10 cellular contexts compared by ENCODE assay signal in the genomic region with DNA sequence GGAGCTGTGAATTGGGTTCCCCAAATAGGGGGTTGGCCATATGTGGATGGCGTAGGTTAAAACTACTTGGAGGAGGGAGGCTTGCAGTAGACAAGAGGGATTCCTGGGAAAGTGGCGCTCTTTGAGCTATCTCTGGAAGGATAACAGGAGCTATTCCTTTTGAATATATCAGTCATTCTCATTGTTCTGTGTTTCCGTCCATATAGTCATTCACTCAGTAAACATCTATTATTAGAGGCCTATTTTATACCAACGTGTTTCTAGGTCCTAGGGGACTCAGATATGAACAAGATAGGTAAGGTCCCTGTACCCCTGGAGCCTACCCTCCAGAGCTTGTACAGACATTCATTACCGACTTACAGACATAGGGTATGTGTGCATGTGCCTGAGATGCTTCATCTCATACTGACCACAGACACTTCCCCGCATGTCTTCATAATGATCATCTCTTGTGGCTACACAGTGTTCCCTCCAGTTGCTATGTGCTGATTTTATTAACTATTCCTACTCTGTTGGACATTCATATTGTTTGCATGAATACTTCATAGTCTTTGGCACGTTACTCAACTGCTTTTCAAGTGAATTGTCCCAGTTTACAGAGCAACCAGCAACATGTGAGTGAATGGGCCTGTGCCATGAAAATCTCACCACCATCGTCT. TPM values are rescaled to one million over a fixed set of nuclear protein-coding genes. Genes with fewer than 3 reads are reported as not detected.
DNase-seq lines count a peak whose midpoint lies in the region; FAIRE-seq and TF ChIP-seq lines count a peak whose summit lies in the region.
"Had no signal": no experiment of that assay in that cellular context is flagged by ENCODE, and none has a peak within 500 bp of the region (broad histone marks: within the 10 kb centered on the region; RNA-seq: fewer than 3 reads in every experiment).

No MANE protein-coding gene starts in this region.

- peaks cover 15% of the 10 kb centered on the region for H3K36me3 Mint-ChIP-seq in type B pancreatic cell
- H3K36me3 Mint-ChIP-seq: CD4-positive, alpha-beta memory T cell had no signal

- H3K4me1 Mint-ChIP-seq in type B pancreatic cell (ENCODE audit: unreplicated experiment), result peaks cover 55% of the 10 kb centered on the region
- H3K4me1 Mint-ChIP-seq: CD4-positive, alpha-beta memory T cell had no signal

- H3K9me3 Mint-ChIP-seq in type B pancreatic cell, result peaks cover 18% of the 10 kb centered on the region
- H3K9me3 Mint-ChIP-seq: CD4-positive, alpha-beta memory T cell had no signal

- DNase-seq in RCC 7860 (ENCODE audit: low spot score) (peak; percentile 33), epithelial cell of prostate (ENCODE audit: low read depth, low spot score) (no peak), lung microvascular endothelial cell (ENCODE audit: low read depth in 2 of 2) (peak; percentile 26 to 89), type B pancreatic cell (ENCODE audit: extremely low spot score, unreplicated experiment) (no peak), D341Med (ENCODE audit: low spot score) (no peak), NCI-H1105 (lab: John Stamatoyannopoulos, UW) (no peak), NCI-H2107 (lab: John Stamatoyannopoulos, UW) (no peak)
- no peak for DNase-seq in activated CD8-positive, alpha-beta memory T cell treated with anti-CD3 and anti-CD28 coated beads for 24 hours
- DNase-seq: CD4-positive, alpha-beta memory T cell; NCI-H1694 treated with DMSO at 0.1 percent for 48 hours had no signal

- no peak overlapping the region for H3K4me3 Mint-ChIP-seq in type B pancreatic cell
- H3K4me3 Mint-ChIP-seq: CD4-positive, alpha-beta memory T cell had no signal

- H3K27me3 Mint-ChIP-seq in type B pancreatic cell, result no peaks in the 10 kb centered on the region

- no peak for FAIRE-seq in RCC 7860 (lab: Jason Lieb, UNC)

- peak overlapping the region; percentile 58 for H3K27ac ChIP-seq in epithelial cell of prostate

- no peak for TF ChIP-seq CTCF in type B pancreatic cell (conservative IDR thresholded peaks at IDR 0.05)

- H3K27ac Mint-ChIP-seq in type B pancreatic cell, result peak overlapping the region; percentile 87
- H3K27ac Mint-ChIP-seq: CD4-positive, alpha-beta memory T cell had no signal

RNA-seq across cellular contexts. Expression of a gene that starts 55.8 kb away (rescaled TPM):
- total RNA-seq in lung microvascular endothelial cell (2.8 and 3.1 TPM in 2 replicates), type B pancreatic cell (ENCODE audit: low replicate concordance) (14.2 and 16.9 TPM in 2 replicates)

Comparison
In these comparisons a context has a peak if more than half of its experiments do, and no peak if none do; other contexts are left out.
1. DNase-seq: peak in RCC 7860 (single experiment) and lung microvascular endothelial cell (2 of 2); none in epithelial cell of prostate (single experiment), type B pancreatic cell (single experiment), activated CD8-positive, alpha-beta memory T cell treated with anti-CD3 and anti-CD28 coated beads for 24 hours (single experiment), D341Med (single experiment), NCI-H1105 (single experiment) and NCI-H2107 (single experiment).